In genomic region chr21:31713973-31714740, GRCh38 we compare ENCODE assay signal across 10 cellular contexts. TPM values are rescaled to one million over a fixed set of nuclear protein-coding genes. Genes with fewer than 3 reads are reported as not detected.
DNase-seq lines count a peak whose midpoint lies in the region; ATAC-seq, FAIRE-seq and TF ChIP-seq lines count a peak whose summit lies in the region.
"Had no signal": no experiment of that assay in that cellular context is flagged by ENCODE, and none has a peak within 500 bp of the region (broad histone marks: within the 10 kb centered on the region; RNA-seq: fewer than 3 reads in every experiment).

No MANE protein-coding gene starts in this region.

- H3K4me1 Mint-ChIP-seq in T-helper 17 cell = peaks cover 62% of the 10 kb centered on the region

- H3K9me3 ChIP-seq in T-helper 17 cell (ENCODE audit: control insufficient read depth, low read length, poor library complexity, severe bottlenecking) = no peaks in the 10 kb centered on the region
- no peaks in the 10 kb centered on the region for H3K9me3 ChIP-seq in right cardiac atrium (ENCODE audit: control insufficient read depth, low read length)

- no peaks in the 10 kb centered on the region for H3K36me3 Mint-ChIP-seq in T-helper 17 cell (ENCODE audit: low read depth)

- H3K27ac ChIP-seq in right cardiac atrium (ENCODE audit: low read length) = no peak overlapping the region

- FAIRE-seq in H54 (lab: Jason Lieb, UNC) = peak; percentile 90

- no peaks in the 10 kb centered on the region for H3K27me3 Mint-ChIP-seq in T-helper 17 cell

- TF ChIP-seq POLR2A in H54 (IDR thresholded peaks at IDR 0.05; ENCODE audit: low read depth, low read length) = no peak

- no peaks in the 10 kb centered on the region for H3K27me3 ChIP-seq in right cardiac atrium (ENCODE audit: control insufficient read depth, insufficient read depth)

- intact Hi-C loops in right cardiac atrium (cut with DNase I) = no loop called here

- H3K4me3 ChIP-seq in GM12865 (ENCODE audit: low read depth, low read length) = no peak overlapping the region
- no peak overlapping the region for H3K4me3 ChIP-seq in right cardiac atrium (ENCODE audit: low read length)

- WGBS in right cardiac atrium = 56% methylated on average over 5 of the region's 5 CpGs

- TF ChIP-seq CTCF in GM12865 (IDR thresholded peaks at IDR 0.05; ENCODE audit: insufficient read depth, low read depth, low read length, missing control alignments) = no peak

- peak overlapping the region; percentile 36 for H3K4me3 Mint-ChIP-seq in T-helper 17 cell

- peak overlapping the region; percentile 54 for H3K27ac Mint-ChIP-seq in T-helper 17 cell

- no peaks in the 10 kb centered on the region for H3K4me1 ChIP-seq in right cardiac atrium (ENCODE audit: control insufficient read depth, insufficient read depth, low read length)

- ATAC-seq in T-helper 17 cell (peak; percentile 32), right cardiac atrium (peak; percentile 31 to 47)

- DNase-seq in GM12865 (ENCODE audit: low read depth) (peak; percentile 27), H54 (ENCODE audit: insufficient read length, low spot score) (no peak), T-helper 17 cell (no peak), right cardiac atrium (no peak), NOMO-1 treated with DMSO at 0.1 percent for 48 hours (lab: John Stamatoyannopoulos, UW; ENCODE audit: unreplicated experiment) (no peak), NCI-H2107 treated with DMSO at 0.1 percent for 48 hours (lab: John Stamatoyannopoulos, UW; ENCODE audit: unreplicated experiment) (no peak), HuH-7 (ENCODE audit: low spot score) (no peak)
- DNase-seq in stimulated activated CD4-positive, alpha-beta T cell treated with anti-CD3 and anti-CD28 coated beads, Interleukin-2, amount 100 ng/mL, for 24 hours = no peak
- DNase-seq: NCI-H146, occipital lobe had no signal

RNA-seq across cellular contexts. Expression of gene SCAF4, which starts 17.8 kb away (rescaled TPM):
- total RNA-seq in T-helper 17 cell = 10 to 100 TPM; 53.8 to 61.3 TPM
- total RNA-seq in right cardiac atrium = 10 to 100 TPM; 17.4 to 22.1 (median 20.3) TPM
- 9.7 TPM for polyA plus RNA-seq in right cardiac atrium

RNA-seq across cellular contexts. Expression of gene SOD1, which starts 54.7 kb away (rescaled TPM):
- total RNA-seq in T-helper 17 cell (100 to 1,000 TPM; 124 to 143 TPM), right cardiac atrium (100 to 1,000 TPM; 331 to 391 (median 359) TPM)
- polyA plus RNA-seq in right cardiac atrium = 665 TPM
